Comparison of ENCODE assay signal across 10 cellular contexts in the genomic region with DNA sequence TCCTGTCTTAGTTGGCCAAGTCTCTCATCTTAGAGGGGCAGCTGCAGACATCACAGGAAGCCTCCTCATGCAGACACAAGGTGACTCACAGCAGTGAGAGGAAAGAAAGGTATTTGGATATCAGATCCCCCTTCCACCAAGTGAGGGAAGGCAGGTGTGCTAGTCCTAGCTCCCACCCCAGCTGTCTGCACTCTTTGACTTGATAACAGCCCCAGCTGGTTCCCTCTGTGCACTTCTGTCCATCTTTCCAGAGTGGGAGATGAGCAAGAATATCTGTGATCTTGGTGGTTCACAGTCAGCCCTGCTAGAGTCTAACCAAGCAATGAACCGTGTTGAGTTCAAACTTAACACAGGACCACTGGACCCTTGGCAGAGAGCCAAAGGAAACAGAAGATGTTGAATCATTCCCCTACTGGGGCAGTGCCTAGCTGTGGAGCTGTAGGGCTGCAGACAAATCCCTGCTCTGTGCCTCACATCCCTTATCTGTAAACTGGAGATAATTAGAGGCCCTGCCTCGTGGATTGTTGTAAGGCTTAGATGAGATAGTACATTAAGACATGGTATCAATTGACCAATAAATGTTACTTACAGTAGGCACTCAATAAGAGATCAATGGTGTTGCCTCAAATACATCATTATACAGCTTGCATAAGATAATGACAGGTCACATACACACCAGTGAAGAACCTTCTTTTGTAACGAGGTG. TPM values are rescaled to one million over a fixed set of nuclear protein-coding genes. Genes with fewer than 3 reads are reported as not detected.
DNase-seq lines count a peak whose midpoint lies in the region; ATAC-seq and TF ChIP-seq lines count a peak whose summit lies in the region.
"Had no signal": no experiment of that assay in that cellular context is flagged by ENCODE, and none has a peak within 500 bp of the region (broad histone marks: within the 10 kb centered on the region; RNA-seq: fewer than 3 reads in every experiment).

No MANE protein-coding gene starts in this region.

- H3K4me1 ChIP-seq in ovary (ENCODE audit: insufficient read depth): no peaks in the 10 kb centered on the region
- H3K4me1 ChIP-seq: parathyroid adenoma had no signal

- no peaks in the 10 kb centered on the region for H3K36me3 ChIP-seq in ovary

- peak overlapping the region; percentile 30 for H3K4me3 Mint-ChIP-seq in HFFc6
- H3K4me3 Mint-ChIP-seq: activated naive CD8-positive, alpha-beta T cell treated with anti-CD3 and anti-CD28 coated beads, Interleukin-2, amount 10 ng/mL, durations not matched to agents 7 days and 5 days had no signal

- TF ChIP-seq EP300 in ovary (IDR thresholded peaks at IDR 0.05): no peak

- DNase-seq in COLO829 (ENCODE audit: low spot score): peak; percentile 3
- DNase-seq in HFFc6: peak; percentile 77
- DNase-seq in ovary: no peak
- no peak for DNase-seq in Right ventricle myocardium inferior (ENCODE audit: missing footprints)
- DNase-seq: activated naive CD8-positive, alpha-beta T cell treated with anti-CD3 and anti-CD28 coated beads, Interleukin-2, amount 10 ng/mL, durations not matched to agents 7 days and 5 days had no signal

- 28 to 35% (median 30%) methylated on average over 3 of the region's 3 CpGs for WGBS in ovary, 3 donors

- H3K4me1 Mint-ChIP-seq in HFFc6 (ENCODE audit: low read depth): peaks cover 64% of the 10 kb centered on the region
- H3K4me1 Mint-ChIP-seq: activated naive CD8-positive, alpha-beta T cell treated with anti-CD3 and anti-CD28 coated beads, Interleukin-2, amount 10 ng/mL, durations not matched to agents 7 days and 5 days had no signal

- no peak for TF ChIP-seq POLR2A in ovary (IDR thresholded peaks at IDR 0.05)

- peak overlapping the region; percentile 60 for H3K27ac Mint-ChIP-seq in HFFc6
- H3K27ac Mint-ChIP-seq: activated naive CD8-positive, alpha-beta T cell treated with anti-CD3 and anti-CD28 coated beads, Interleukin-2, amount 10 ng/mL, durations not matched to agents 7 days and 5 days had no signal

- peaks cover 7% of the 10 kb centered on the region for H3K36me3 Mint-ChIP-seq in HFFc6 (ENCODE audit: low read depth)
- H3K36me3 Mint-ChIP-seq: activated naive CD8-positive, alpha-beta T cell treated with anti-CD3 and anti-CD28 coated beads, Interleukin-2, amount 10 ng/mL, durations not matched to agents 7 days and 5 days had no signal

- no peaks in the 10 kb centered on the region for H3K27me3 ChIP-seq in layer of hippocampus (ENCODE audit: control insufficient read depth, insufficient read depth, low read length)
- no peaks in the 10 kb centered on the region for H3K27me3 ChIP-seq in ovary

- TF ChIP-seq CTCF in HFFc6 (IDR thresholded peaks at IDR 0.05) (no peak), ovary (IDR thresholded peaks at IDR 0.05) (no peak)

- no peak overlapping the region for H3K4me3 ChIP-seq in ovary

- peak overlapping the region; percentile 10 for H3K27ac ChIP-seq in layer of hippocampus (ENCODE audit: low read depth, low read length)
- no peak overlapping the region for H3K27ac ChIP-seq in ovary
- H3K27ac ChIP-seq: parathyroid adenoma had no signal

- H3K27me3 Mint-ChIP-seq in HFFc6 (ENCODE audit: insufficient read depth): peaks cover 6% of the 10 kb centered on the region; the same call in 1 of the 2 replicates

- H3K9me3 ChIP-seq in ovary: no peaks in the 10 kb centered on the region

- peaks cover 9% of the 10 kb centered on the region; the same call in 1 of the 2 replicates for H3K9me3 Mint-ChIP-seq in HFFc6
- H3K9me3 Mint-ChIP-seq: activated naive CD8-positive, alpha-beta T cell treated with anti-CD3 and anti-CD28 coated beads, Interleukin-2, amount 10 ng/mL, durations not matched to agents 7 days and 5 days had no signal

- ATAC-seq in SK-N-SH treated with all-trans-retinoic acid at 6 μM for 48 hours (peak; percentile 79), HG03442 (IDR thresholded peaks at IDR 0.05; ENCODE audit: unreplicated experiment) (no peak), GM19324 (IDR thresholded peaks at IDR 0.05; ENCODE audit: low FRiP score, unreplicated experiment) (no peak), Right ventricle myocardium inferior (no peak)

- intact Hi-C loops in ovary (cut with DNase I) (no loop called here), Right ventricle myocardium inferior (cut with DNase I) (no loop called here)

TF ChIP-seq in SK-N-SH treated with all-trans-retinoic acid at 6 μM for 48 hours, 23 proteins besides CTCF, POLR2A, EP300 and RAD21:
- TF ChIP-seq CSDC2 (CRISPR knock-in tag; IDR thresholded peaks at IDR 0.05) (no peak), ZNF70 (CRISPR knock-in tag; IDR thresholded peaks at IDR 0.05) (no peak), RARB (CRISPR knock-in tag; IDR thresholded peaks at IDR 0.05) (no peak)
- TF ChIP-seq, protein P1, sequence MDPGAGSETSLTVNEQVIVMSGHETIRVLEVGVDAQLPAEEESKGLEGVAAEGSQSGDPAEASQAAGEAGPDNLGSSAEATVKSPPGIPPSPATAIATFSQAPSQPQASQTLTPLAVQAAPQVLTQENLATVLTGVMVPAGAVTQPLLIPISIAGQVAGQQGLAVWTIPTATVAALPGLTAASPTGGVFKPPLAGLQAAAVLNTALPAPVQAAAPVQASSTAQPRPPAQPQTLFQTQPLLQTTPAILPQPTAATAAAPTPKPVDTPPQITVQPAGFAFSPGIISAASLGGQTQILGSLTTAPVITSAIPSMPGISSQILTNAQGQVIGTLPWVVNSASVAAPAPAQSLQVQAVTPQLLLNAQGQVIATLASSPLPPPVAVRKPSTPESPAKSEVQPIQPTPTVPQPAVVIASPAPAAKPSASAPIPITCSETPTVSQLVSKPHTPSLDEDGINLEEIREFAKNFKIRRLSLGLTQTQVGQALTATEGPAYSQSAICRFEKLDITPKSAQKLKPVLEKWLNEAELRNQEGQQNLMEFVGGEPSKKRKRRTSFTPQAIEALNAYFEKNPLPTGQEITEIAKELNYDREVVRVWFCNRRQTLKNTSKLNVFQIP (CRISPR knock-in tag; IDR thresholded peaks at IDR 0.05; ENCODE audit: borderline replicate concordance, low read depth): no peak

RNA-seq across cellular contexts. Expression of a gene that starts 39.1 kb away (rescaled TPM):
- total RNA-seq in HFFc6 (2021; fragmentation: NEBNext Ultra II Directional; extraction: Animal tissue kit (Norgen Biotek cat#: 25700)): 1 to 10 TPM in 2 of 6 experiments, under 1 TPM in 4; 0.43 to 1.7 (median 0.66) TPM
- total RNA-seq in ovary: 1 to 10 TPM in 3 of 7 donors, under 1 TPM in 4; 0.30 to 6.5 (median 0.81) TPM
- 1 to 10 TPM in 1 of 2 donors, under 1 TPM in 1; 0.52 to 1.5 TPM for polyA plus RNA-seq in ovary
- 267 TPM for total RNA-seq in Right ventricle myocardium inferior
- total RNA-seq: activated naive CD8-positive, alpha-beta T cell treated with anti-CD3 and anti-CD28 coated beads, Interleukin-2, amount 10 ng/mL, durations not matched to agents 7 days and 5 days had no signal

Comparison
In these comparisons a context has a peak if more than half of its experiments do, and no peak if none do; other contexts are left out.
1. DNase-seq: peak in COLO829 (single experiment) and HFFc6 (single experiment); none in ovary (0 of 5) and Right ventricle myocardium inferior (single experiment).
2. RNA of a gene that starts 39.1 kb away (total RNA-seq): 267 TPM in Right ventricle myocardium inferior (single experiment); 0.30 to 6.5 TPM in ovary and 0.43 to 1.7 TPM in HFFc6; every median in the first group is over 10 times any median in the second.